8 cellular contexts compared by ENCODE assay signal in genomic region chr17:40362696-40363479, GRCh38. TPM values are rescaled to one million over a fixed set of nuclear protein-coding genes. Genes with fewer than 3 reads are reported as not detected.
A peak's percentile ranks its signal among the peaks of the same experiment; 100 is the strongest.
DNase-seq lines count a peak whose midpoint lies in the region; FAIRE-seq and TF ChIP-seq lines count a peak whose summit lies in the region.

No MANE protein-coding gene starts in this region.

- peak overlapping the region; percentile 66 for H3K27ac ChIP-seq in VCaP

- H3K36me3 ChIP-seq in GM06990 (ENCODE audit: control insufficient read depth, insufficient read depth, low read length) (no peaks in the 10 kb centered on the region), bronchial epithelial cell (ENCODE audit: control insufficient read depth, insufficient read depth, low read length) (no peaks in the 10 kb centered on the region)

- no peak for FAIRE-seq in bronchial epithelial cell (lab: Jason Lieb, UNC)

- DNase-seq in GM06990 (ENCODE audit: extremely low read depth, insufficient read length) (peak; percentile 87), HCEC 1CT (peak; percentile 32), NCI-H1694 (lab: John Stamatoyannopoulos, UW) (peak; percentile 56), bronchial epithelial cell (ENCODE audit: low read depth) (peak; percentile 40), left kidney (ENCODE audit: low read depth, low spot score) (peak; percentile 93), putamen (ENCODE audit: low spot score) (no peak)
- peak; percentile 63 to 73 (median 69) for DNase-seq in stimulated activated CD4-positive, alpha-beta T cell treated with anti-CD3 and anti-CD28 coated beads, TNF-alpha, amount 100 ng/mL, for 4 hours (ENCODE audit: low read depth in 3 of 3)

- no peaks in the 10 kb centered on the region; the same call in 1 of the 2 replicates for H3K27me3 ChIP-seq in GM06990 (replicated peaks; ENCODE audit: control insufficient read depth, insufficient read depth, low read length)
- H3K27me3 ChIP-seq in bronchial epithelial cell (ENCODE audit: control insufficient read depth, insufficient read depth, low read length) = no peaks in the 10 kb centered on the region

- peak; percentile 91 for TF ChIP-seq CTCF in GM06990 (IDR thresholded peaks at IDR 0.05; ENCODE audit: insufficient read depth, low read length, poor library complexity, severe bottlenecking)
- peak; percentile 94 for TF ChIP-seq CTCF in VCaP (conservative IDR thresholded peaks at IDR 0.05)
- peak; percentile 79 for TF ChIP-seq CTCF in bronchial epithelial cell (IDR thresholded peaks at IDR 0.05; ENCODE audit: insufficient read depth, low read length, severe bottlenecking)

- H3K4me3 ChIP-seq in GM06990 (replicated peaks; ENCODE audit: low read depth, low read length) = peak overlapping the region; percentile 63
- H3K4me3 ChIP-seq in bronchial epithelial cell (ENCODE audit: low read depth, low read length) = peak overlapping the region; percentile 52

RNA-seq across cellular contexts. Expression of gene GJD3, which starts 1.6 kb away (rescaled TPM):
- 0.13 and 0.53 TPM in 2 replicates for total RNA-seq in bronchial epithelial cell

RNA-seq across cellular contexts. Expression of gene RARA, which starts 53.9 kb away (rescaled TPM):
- total RNA-seq in bronchial epithelial cell = 1.3 and 2.3 TPM in 2 replicates

RNA-seq across cellular contexts. Expression of gene TOP2A, which starts 54.8 kb away (rescaled TPM):
- 0.79 and 2.0 TPM in 2 replicates for total RNA-seq in bronchial epithelial cell
